10 cellular contexts compared by ENCODE assay signal in the genomic region with DNA sequence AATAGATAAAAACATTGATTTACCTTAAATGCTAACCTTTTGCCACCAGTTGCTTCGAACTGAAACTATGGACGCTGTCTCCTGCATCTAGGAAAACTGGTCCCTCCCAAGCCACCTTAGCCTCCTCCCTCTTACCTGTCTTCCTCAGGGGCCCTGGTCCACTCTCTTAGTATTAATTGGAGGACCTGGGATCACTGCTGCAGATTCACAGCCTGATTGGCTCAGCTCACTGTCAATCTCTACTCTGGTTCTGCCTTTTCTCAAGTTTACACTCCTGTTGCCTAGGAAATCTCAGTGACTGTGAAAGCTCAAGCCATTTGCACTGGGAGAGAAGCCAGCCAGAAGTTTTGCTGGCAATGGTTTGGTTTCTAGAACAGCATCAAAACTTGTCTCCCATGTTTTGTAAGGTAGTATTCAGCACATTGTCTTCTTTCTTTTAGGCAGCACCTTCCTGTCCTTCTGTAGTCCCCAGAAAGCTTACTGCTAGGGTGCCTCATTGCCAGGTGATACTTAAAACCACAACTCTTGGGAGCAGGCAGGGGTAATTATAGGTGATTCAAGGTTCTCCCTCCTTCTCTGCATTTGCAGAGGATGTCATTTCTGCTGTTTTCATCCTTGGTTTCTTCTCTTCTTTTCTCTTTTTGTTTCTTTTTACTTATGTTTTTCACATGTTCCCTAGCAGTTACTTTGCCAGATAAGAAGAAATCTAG. TPM values are rescaled to one million over a fixed set of nuclear protein-coding genes. Genes with fewer than 3 reads are reported as not detected.
DNase-seq lines count a peak whose midpoint lies in the region; ATAC-seq and TF ChIP-seq lines count a peak whose summit lies in the region.
"Had no signal": no experiment of that assay in that cellular context is flagged by ENCODE, and none has a peak within 500 bp of the region (broad histone marks: within the 10 kb centered on the region; RNA-seq: fewer than 3 reads in every experiment).

TSS of gene CAPSL (minus strand) at position 105 of the 710 bp plus-strand sequence. CDS start 17,502 bp downstream, outside the sequence.

- H3K9me3 ChIP-seq in sigmoid colon = no peaks in the 10 kb centered on the region

- intact Hi-C loops in sigmoid colon (cut with DNase I) = no loop called here

- 17 to 53% methylated on average over 2 of the region's 2 CpGs for WGBS in sigmoid colon, 2 donors

- TF ChIP-seq POLR2A in sigmoid colon (IDR thresholded peaks at IDR 0.05) = no peak

- H3K4me3 ChIP-seq in foreskin fibroblast (ENCODE audit: low read depth in 1 of 2, low read length in 2 of 2) = no peak within 1 kb of the TSS
- no peak within 1 kb of the TSS for H3K4me3 ChIP-seq in sigmoid colon

- TF ChIP-seq EP300 in sigmoid colon (IDR thresholded peaks at IDR 0.05) = no peak

- DNase-seq in HCEC 1CT (peak; percentile 14), OCI-M1 (lab: John Stamatoyannopoulos, UW) (peak; percentile 14), foreskin fibroblast (peak; percentile 25 to 42), sigmoid colon (peak; percentile 68), T-helper 9 cell (no peak)
- DNase-seq in stimulated activated CD4-positive, alpha-beta T cell treated with anti-CD3 and anti-CD28 coated beads, Interleukin-4, amount 100 ng/mL, for 4 hours = no peak
- DNase-seq: activated T-cell treated with anti-CD3 and anti-CD28 coated beads, Interleukin-2, amount 50 U/mL, for 72 hours had no signal

- ATAC-seq in HG02981 (IDR thresholded peaks at IDR 0.05; ENCODE audit: unreplicated experiment) (no peak), GM19467 (IDR thresholded peaks at IDR 0.05; ENCODE audit: unreplicated experiment) (no peak)

- H3K27ac ChIP-seq in sigmoid colon = no peak within 1 kb of the TSS

- no peaks in the 10 kb centered on the region for H3K27me3 ChIP-seq in sigmoid colon

- H3K36me3 ChIP-seq in sigmoid colon = no peaks in the 10 kb centered on the region

- TF ChIP-seq CTCF in foreskin fibroblast (IDR thresholded peaks at IDR 0.05; ENCODE audit: low read depth, low read length) (no peak), sigmoid colon (IDR thresholded peaks at IDR 0.05) (no peak)

- peaks cover 0 to 4% (median 0%) of the 10 kb centered on the region in 4 donors for H3K4me1 ChIP-seq in sigmoid colon

RNA-seq across cellular contexts. Expression of gene CAPSL, which starts in this region (rescaled TPM):
- total RNA-seq in sigmoid colon = not detected
- polyA plus RNA-seq in sigmoid colon = not detected
- total RNA-seq: right cardiac atrium had no signal
- polyA plus RNA-seq: right cardiac atrium had no signal

Comparison
In these comparisons a context has a peak if more than half of its experiments do, and no peak if none do; other contexts are left out.
1. Peak in DNase-seq in sigmoid colon; RNA of the gene not detected or under 1 TPM.
2. DNase-seq: peak in HCEC 1CT (single experiment), OCI-M1 (single experiment) and foreskin fibroblast (2 of 2); none in T-helper 9 cell (single experiment) and stimulated activated CD4-positive, alpha-beta T cell treated with anti-CD3 and anti-CD28 coated beads, Interleukin-4, amount 100 ng/mL, for 4 hours (0 of 2).